8 cellular contexts compared by ENCODE assay signal in genomic region chr16:75621170-75621477, GRCh38. TPM values are rescaled to one million over a fixed set of nuclear protein-coding genes. Genes with fewer than 3 reads are reported as not detected.
DNase-seq lines count a peak whose midpoint lies in the region; ATAC-seq and TF ChIP-seq lines count a peak whose summit lies in the region.

No MANE protein-coding gene starts in this region.

- POLR2A ChIA-PET in activated naive CD8-positive, alpha-beta T cell treated with anti-CD3 and anti-CD28 coated beads, Interleukin-2, amount 10 ng/mL, durations not matched to agents 7 days and 5 days (lab: Charles Lee), result interaction anchor here (0.7 to 5.3 kb wide), 3 partner anchors 27 to 104 kb away, joined by 3 to 95 read pairs (median 19); partner anchors contain the start of genes KARS1, TERF2IP and TMEM231

- peak overlapping the region; percentile 9 for H3K4me3 Mint-ChIP-seq in activated naive CD8-positive, alpha-beta T cell treated with anti-CD3 and anti-CD28 coated beads, Interleukin-2, amount 10 ng/mL, durations not matched to agents 7 days and 5 days

- no peaks in the 10 kb centered on the region for H3K36me3 ChIP-seq in KMS-11 (ENCODE audit: insufficient read depth)
- H3K36me3 ChIP-seq in liver (ENCODE audit: control insufficient read depth in 4 of 4, insufficient read depth in 3 of 4, low read depth in 1 of 4, low read length in 3 of 4), result peaks cover 1 to 32% (median 16%) of the 10 kb centered on the region in 4 donors

- DNase-seq in NCI-H2107 treated with DMSO at 0.1 percent for 48 hours (lab: John Stamatoyannopoulos, UW; ENCODE audit: unreplicated experiment) (peak; percentile 32), NCI-H2107 (lab: John Stamatoyannopoulos, UW) (no peak), NCI-H1105 treated with DMSO at 0.1 percent for 48 hours (lab: John Stamatoyannopoulos, UW) (no peak), NCI-H345 (lab: John Stamatoyannopoulos, UW) (no peak), NCI-H774 (lab: John Stamatoyannopoulos, UW) (no peak)
- no peak for DNase-seq in activated naive CD8-positive, alpha-beta T cell treated with anti-CD3 and anti-CD28 coated beads, Interleukin-2, amount 10 ng/mL, durations not matched to agents 7 days and 5 days

- peaks cover 25% of the 10 kb centered on the region for H3K4me1 Mint-ChIP-seq in activated naive CD8-positive, alpha-beta T cell treated with anti-CD3 and anti-CD28 coated beads, Interleukin-2, amount 10 ng/mL, durations not matched to agents 7 days and 5 days

- TF ChIP-seq CTCF in KMS-11 (conservative IDR thresholded peaks at IDR 0.05; ENCODE audit: low read depth, low read length) (no peak), liver (IDR thresholded peaks at IDR 0.05; ENCODE audit: low read depth, low read length, missing input control) (peak; percentile 30)

- 66% methylated on average over 2 of the region's 2 CpGs for WGBS in liver

- no peak overlapping the region for H3K9ac ChIP-seq in KMS-11
- no peak overlapping the region for H3K9ac ChIP-seq in liver (ENCODE audit: low read depth in 1 of 2, low read length in 2 of 2)

- H3K27me3 Mint-ChIP-seq in activated naive CD8-positive, alpha-beta T cell treated with anti-CD3 and anti-CD28 coated beads, Interleukin-2, amount 10 ng/mL, durations not matched to agents 7 days and 5 days, result no peaks in the 10 kb centered on the region

- no peak overlapping the region for H3K4me3 ChIP-seq in KMS-11 (IDR thresholded peaks at IDR 0.05; ENCODE audit: insufficient read depth, low read depth, low read length)
- no peak overlapping the region for H3K4me3 ChIP-seq in liver (ENCODE audit: low read depth in 1 of 3, low read length in 3 of 3)

- H3K9me3 Mint-ChIP-seq in activated naive CD8-positive, alpha-beta T cell treated with anti-CD3 and anti-CD28 coated beads, Interleukin-2, amount 10 ng/mL, durations not matched to agents 7 days and 5 days, result no peaks in the 10 kb centered on the region

- H3K4me1 ChIP-seq in KMS-11 (ENCODE audit: low read depth, poor library complexity, severe bottlenecking) (peaks cover 13% of the 10 kb centered on the region), liver (ENCODE audit: control insufficient read depth in 4 of 4, insufficient read depth in 4 of 4, low read length in 3 of 4) (peaks cover 0 to 17% (median 10%) of the 10 kb centered on the region in 4 donors)

- H3K27ac ChIP-seq in KMS-11 (no peak overlapping the region), liver (ENCODE audit: low read depth in 1 of 2, low read length in 2 of 2) (no peak overlapping the region)

- no peak overlapping the region for H2AFZ ChIP-seq in KMS-11 (ENCODE audit: low read depth)

- peak; percentile 40 to 57 for TF ChIP-seq RAD21 in liver (IDR thresholded peaks at IDR 0.05)

- 0 out of 2 replicates have a peak overlapping the region, but pooled peaks have one; percentile 80 for H3K4me2 ChIP-seq in KMS-11

- no peaks in the 10 kb centered on the region for H3K9me3 ChIP-seq in liver (ENCODE audit: control insufficient read depth in 4 of 4, low read length in 3 of 4)

- H3K79me2 ChIP-seq in KMS-11 (ENCODE audit: insufficient read depth, low read depth), result peaks cover 6% of the 10 kb centered on the region; the same call in 1 of the 2 replicates

- H3K36me3 Mint-ChIP-seq in activated naive CD8-positive, alpha-beta T cell treated with anti-CD3 and anti-CD28 coated beads, Interleukin-2, amount 10 ng/mL, durations not matched to agents 7 days and 5 days, result peaks cover 26% of the 10 kb centered on the region

- ATAC-seq in activated naive CD8-positive, alpha-beta T cell treated with anti-CD3 and anti-CD28 coated beads, Interleukin-2, amount 10 ng/mL, durations not matched to agents 7 days and 5 days (ENCODE audit: low read depth), result no peak

- H3K27me3 ChIP-seq in KMS-11 (ENCODE audit: insufficient read depth, low read depth) (no peaks in the 10 kb centered on the region), liver (ENCODE audit: control insufficient read depth in 4 of 4, insufficient read depth in 4 of 4, low read length in 3 of 4) (no peaks in the 10 kb centered on the region)

- H4K20me1 ChIP-seq in KMS-11 (ENCODE audit: insufficient read depth), result no peaks in the 10 kb centered on the region

- peak overlapping the region; percentile 4 for H3K27ac Mint-ChIP-seq in activated naive CD8-positive, alpha-beta T cell treated with anti-CD3 and anti-CD28 coated beads, Interleukin-2, amount 10 ng/mL, durations not matched to agents 7 days and 5 days

TF ChIP-seq in liver, 16 proteins besides CTCF, POLR2A, EP300 and RAD21:
- TF ChIP-seq HNF4A (conservative IDR thresholded peaks at IDR 0.05) (peak in 1 of 2 donors; percentile 19), FOXA2 (IDR thresholded peaks at IDR 0.05) (no peak)
TF ChIP-seq in liver: peak in this region for 1.

RNA-seq across cellular contexts. Expression of gene ADAT1, which starts 2.0 kb away (rescaled TPM):
- 10 to 100 TPM; 66.1 to 72.1 TPM for total RNA-seq in activated naive CD8-positive, alpha-beta T cell treated with anti-CD3 and anti-CD28 coated beads, Interleukin-2, amount 10 ng/mL, durations not matched to agents 7 days and 5 days
- total RNA-seq in liver, result 10 to 100 TPM; 22.6 to 42.3 TPM
- polyA plus RNA-seq in liver, result 10 to 100 TPM; 13.2 to 14.3 TPM

RNA-seq across cellular contexts. Expression of gene KARS1, which starts 26.3 kb away (rescaled TPM):
- 100 to 1,000 TPM; 173 to 175 TPM for total RNA-seq in activated naive CD8-positive, alpha-beta T cell treated with anti-CD3 and anti-CD28 coated beads, Interleukin-2, amount 10 ng/mL, durations not matched to agents 7 days and 5 days
- 10 to 100 TPM; 54.6 to 65.5 TPM for total RNA-seq in liver
- 10 to 100 TPM; 47.3 to 49.9 TPM for polyA plus RNA-seq in liver

RNA-seq across cellular contexts. Expression of gene TERF2IP, which starts 26.4 kb away (rescaled TPM):
- total RNA-seq in activated naive CD8-positive, alpha-beta T cell treated with anti-CD3 and anti-CD28 coated beads, Interleukin-2, amount 10 ng/mL, durations not matched to agents 7 days and 5 days, result 10 to 100 TPM; 78.6 to 79.4 TPM
- total RNA-seq in liver, result 10 to 100 TPM; 23.7 to 69.5 TPM
- 10 to 100 TPM; 21.7 to 22.8 TPM for polyA plus RNA-seq in liver

RNA-seq across cellular contexts. Expression of gene GABARAPL2, which starts 54.9 kb away (rescaled TPM):
- 10 to 100 TPM; 71.6 to 72.9 TPM for total RNA-seq in activated naive CD8-positive, alpha-beta T cell treated with anti-CD3 and anti-CD28 coated beads, Interleukin-2, amount 10 ng/mL, durations not matched to agents 7 days and 5 days
- total RNA-seq in liver, result 10 to 100 TPM; 26.5 to 56.9 TPM
- polyA plus RNA-seq in liver, result 100 to 1,000 TPM in 1 of 2 donors, 10 to 100 TPM in 1; 66.1 to 123 TPM

RNA-seq across cellular contexts. Expression of gene CPHXL2, which starts 55.7 kb away (rescaled TPM):
- total RNA-seq in activated naive CD8-positive, alpha-beta T cell treated with anti-CD3 and anti-CD28 coated beads, Interleukin-2, amount 10 ng/mL, durations not matched to agents 7 days and 5 days, result not detected
- total RNA-seq in liver, result not detected
- polyA plus RNA-seq in liver, result not detected
